23 cellular contexts compared by ENCODE assay signal in the genomic region with DNA sequence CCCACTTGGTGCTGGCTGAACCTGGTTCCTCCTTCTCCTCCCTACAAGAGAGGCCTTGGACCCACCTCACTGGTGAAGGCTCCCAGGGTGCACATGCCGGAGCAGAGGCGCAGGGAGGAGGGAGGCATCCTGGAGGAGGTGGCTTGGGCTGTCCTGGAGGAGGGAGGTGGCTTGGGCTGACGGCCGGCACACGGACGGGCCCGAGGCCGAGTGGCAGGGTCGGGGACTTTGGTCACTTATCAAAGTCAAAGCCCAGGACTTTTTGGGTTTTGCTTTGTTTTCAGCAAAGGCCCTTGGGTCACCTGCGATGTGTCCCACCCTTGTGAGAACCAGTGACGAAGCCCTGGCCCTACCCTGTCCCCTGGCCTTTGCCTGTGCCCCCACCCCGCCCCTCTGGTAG. TPM values are rescaled to one million over a fixed set of nuclear protein-coding genes. Genes with fewer than 3 reads are reported as not detected.
"Had no signal": no experiment of that assay in that cellular context is flagged by ENCODE, and none has a peak within 500 bp of the region (broad histone marks: within the 10 kb centered on the region; RNA-seq: fewer than 3 reads in every experiment).

No MANE protein-coding gene starts in this region.

- ATAC-seq: activated CD4-positive, alpha-beta T cell treated with anti-CD3 and anti-CD28 coated beads for 36 hours; activated CD8-positive, alpha-beta T cell treated with anti-CD3 and anti-CD28 coated beads, Interleukin-2, amount 10 ng/mL, durations not matched to agents 7 days and 5 days; Panc1 had no signal

- H3K27me3 ChIP-seq: ascending aorta had no signal

- H3K4me1 Mint-ChIP-seq: activated CD4-positive, alpha-beta T cell treated with anti-CD3 and anti-CD28 coated beads for 36 hours; activated CD4-positive, alpha-beta T cell treated with anti-CD3 and anti-CD28 coated beads, Interleukin-2, amount 10 ng/mL, durations not matched to agents 7 days and 5 days; activated naive CD4-positive, alpha-beta T cell treated with anti-CD3 and anti-CD28 coated beads, Interleukin-2, amount 50 U/mL, for 24 hours had no signal

- H3K27me3 Mint-ChIP-seq: activated CD4-positive, alpha-beta T cell treated with anti-CD3 and anti-CD28 coated beads for 36 hours; activated naive CD4-positive, alpha-beta T cell treated with anti-CD3 and anti-CD28 coated beads, Interleukin-2, amount 50 U/mL, for 24 hours; activated T-cell treated with anti-CD3 and anti-CD28 coated beads, Interleukin-2, amount 50 U/mL, for 24 hours had no signal

- H3K36me3 ChIP-seq: ascending aorta, cardiac muscle cell, SJCRH30 had no signal

- H3K27ac ChIP-seq: ascending aorta, cardiac muscle cell, SJCRH30, SK-N-MC had no signal

- H3K9me3 Mint-ChIP-seq: activated CD4-positive, alpha-beta T cell treated with anti-CD3 and anti-CD28 coated beads, Interleukin-2, amount 10 ng/mL, durations not matched to agents 7 days and 5 days; activated naive CD4-positive, alpha-beta T cell treated with anti-CD3 and anti-CD28 coated beads, Interleukin-2, amount 50 U/mL, for 24 hours; activated naive CD8-positive, alpha-beta T cell treated with anti-CD3 and anti-CD28 coated beads, Interleukin-2, amount 10 ng/mL, durations not matched to agents 7 days and 5 days; activated T-cell treated with anti-CD3 and anti-CD28 coated beads, Interleukin-2, amount 50 U/mL, for 24 hours; activated T-helper 2 cell treated with anti-CD3 and anti-CD28 coated beads, Interferon-gamma antibody, Interleukin-2, Interleukin-4, amounts not matched to agents 10 μg/mL and 5 μg/mL and 100 μg/mL, durations not matched to agents 14 hours and 24 hours and 36 hours had no signal

- H3K36me3 Mint-ChIP-seq: activated naive CD4-positive, alpha-beta T cell treated with anti-CD3 and anti-CD28 coated beads, Interleukin-2, amount 50 U/mL, for 24 hours; activated naive CD8-positive, alpha-beta T cell treated with anti-CD3 and anti-CD28 coated beads, Interleukin-2, amount 10 ng/mL, durations not matched to agents 7 days and 5 days had no signal

- H3K27ac Mint-ChIP-seq: activated CD4-positive, alpha-beta T cell treated with anti-CD3 and anti-CD28 coated beads for 36 hours; activated CD4-positive, alpha-beta T cell treated with anti-CD3 and anti-CD28 coated beads, Interleukin-2, amount 10 ng/mL, durations not matched to agents 7 days and 5 days; activated CD8-positive, alpha-beta T cell treated with anti-CD3 and anti-CD28 coated beads, Interleukin-2, amount 10 ng/mL, durations not matched to agents 7 days and 5 days; activated naive CD4-positive, alpha-beta T cell treated with anti-CD3 and anti-CD28 coated beads, Interleukin-2, amount 50 U/mL, for 24 hours; activated naive CD8-positive, alpha-beta T cell treated with anti-CD3 and anti-CD28 coated beads, Interleukin-2, amount 10 ng/mL, durations not matched to agents 7 days and 5 days; activated T-cell treated with anti-CD3 and anti-CD28 coated beads, Interleukin-2, amount 50 U/mL, for 24 hours; activated T-helper 2 cell treated with anti-CD3 and anti-CD28 coated beads, Interferon-gamma antibody, Interleukin-2, Interleukin-4, amounts not matched to agents 10 μg/mL and 5 μg/mL and 100 μg/mL, durations not matched to agents 14 hours and 24 hours and 36 hours had no signal

- H3K4me3 Mint-ChIP-seq: activated CD4-positive, alpha-beta T cell treated with anti-CD3 and anti-CD28 coated beads for 36 hours; activated CD4-positive, alpha-beta T cell treated with anti-CD3 and anti-CD28 coated beads, Interleukin-2, amount 10 ng/mL, durations not matched to agents 7 days and 5 days; activated CD8-positive, alpha-beta T cell treated with anti-CD3 and anti-CD28 coated beads, Interleukin-2, amount 10 ng/mL, durations not matched to agents 7 days and 5 days; activated naive CD4-positive, alpha-beta T cell treated with anti-CD3 and anti-CD28 coated beads, Interleukin-2, amount 50 U/mL, for 24 hours; activated naive CD8-positive, alpha-beta T cell treated with anti-CD3 and anti-CD28 coated beads, Interleukin-2, amount 10 ng/mL, durations not matched to agents 7 days and 5 days; activated T-cell treated with anti-CD3 and anti-CD28 coated beads, Interleukin-2, amount 50 U/mL, for 24 hours had no signal

- H3K4me3 ChIP-seq: ascending aorta, cardiac muscle cell, SJCRH30, SK-N-MC had no signal

- DNase-seq: activated CD4-positive, alpha-beta T cell treated with anti-CD3 and anti-CD28 coated beads for 36 hours; activated CD4-positive, alpha-beta T cell treated with anti-CD3 and anti-CD28 coated beads, Interleukin-2, amount 10 ng/mL, durations not matched to agents 7 days and 5 days; activated CD4-positive, alpha-beta T cell treated with anti-CD3 and anti-CD28 coated beads, Interleukin-2, amount 50 U/mL, for 48 hours; activated CD8-positive, alpha-beta T cell treated with anti-CD3 and anti-CD28 coated beads, Interleukin-2, amount 10 ng/mL, durations not matched to agents 7 days and 5 days; activated gamma-delta T cell; activated naive CD4-positive, alpha-beta T cell treated with Interleukin-2 at 50 U/mL for 16 hours; activated naive CD8-positive, alpha-beta T cell treated with anti-CD3 and anti-CD28 coated beads, Interleukin-2, amount 10 ng/mL, durations not matched to agents 7 days and 5 days; activated T-cell treated with anti-CD3 and anti-CD28 coated beads, Interleukin-2, amount 50 U/mL, for 24 hours; Karpas-422; NCI-H1048; NCI-H1105 treated with DMSO at 0.1 percent for 48 hours; NCI-H2029; NCI-H226; SHP77; SJCRH30; T1000 had no signal

- H3K9me3 ChIP-seq: ascending aorta, SJCRH30 had no signal

- H3K4me1 ChIP-seq: SJCRH30 had no signal

RNA-seq across cellular contexts. Expression of a gene that starts 32.9 kb away (rescaled TPM):
- total RNA-seq: ascending aorta, cardiac muscle cell, MCF 10A, SJCRH30 had no signal
- polyA plus RNA-seq: cardiac muscle cell had no signal
